ENCODE assay signal across 9 cellular contexts in genomic region chr15:96916750-96917149, GRCh38.
"Had no signal": no experiment of that assay in that cellular context is flagged by ENCODE, and none has a peak within 500 bp of the region (broad histone marks: within the 10 kb centered on the region; RNA-seq: fewer than 3 reads in every experiment).

No MANE protein-coding gene starts in this region.

- H3K4me3 ChIP-seq: GM23248, K562 had no signal

- H3K9ac ChIP-seq: GM23248 had no signal

- DNase-seq: GM23248, GOT3, H9, IMR-90, KG1 had no signal

- H3K27ac ChIP-seq: GM23248 had no signal

- H2AFZ ChIP-seq: GM23248 had no signal

- FAIRE-seq: H54, HTR-8/SVneo, K562 had no signal

- ATAC-seq: HCT116, K562 had no signal
